Comparison of ENCODE assay signal across 1 cellular context in genomic region chr1:46334030-46334384, GRCh38.
TF ChIP-seq lines count a peak whose summit lies in the region.

No MANE protein-coding gene starts in this region.

TF ChIP-seq in K562, 482 proteins besides CTCF, POLR2A, EP300 and RAD21 (continued from another document):
- TF ChIP-seq SFPQ (IDR thresholded peaks at IDR 0.05; ENCODE audit: low read depth, low read length): no peak
- no peak for TF ChIP-seq PBX2 (CRISPR knock-in tag; IDR thresholded peaks at IDR 0.05; ENCODE audit: low read depth)
- no peak for TF ChIP-seq PBX2 (tag; conservative IDR thresholded peaks at IDR 0.05; ENCODE audit: low read depth)
- no peak for TF ChIP-seq ZNF766 (CRISPR knock-in tag; conservative IDR thresholded peaks at IDR 0.05)
TF ChIP-seq in K562: peak in this region for 0.
